ENCODE assay signal across 21 cellular contexts in genomic region chr9:82252116-82252515, GRCh38.
"Had no signal": no experiment of that assay in that cellular context is flagged by ENCODE, and none has a peak within 500 bp of the region (broad histone marks: within the 10 kb centered on the region; RNA-seq: fewer than 3 reads in every experiment).

No MANE protein-coding gene starts in this region.

- H3K4me1 Mint-ChIP-seq: naive thymus-derived CD4-positive, alpha-beta T cell; natural killer cell had no signal

- H3K4me1 ChIP-seq: colonic mucosa, esophagus muscularis mucosa, heart right ventricle, left lung, lower lobe of right lung had no signal

- DNase-seq: colonic mucosa; cortex of kidney; dorsolateral prefrontal cortex; effector CD4-positive, alpha-beta T cell; effector memory CD4-positive, alpha-beta T cell; foreskin melanocyte; gastrocnemius medialis; glutamatergic neuron; head of caudate nucleus; heart right ventricle; hippocampal formation; left cardiac atrium; left lung; left ventricle myocardium superior; lower lobe of right lung; mesenchymal stem cell; midbrain; naive thymus-derived CD4-positive, alpha-beta T cell; natural killer cell had no signal

- H3K9me3 ChIP-seq: colonic mucosa, esophagus muscularis mucosa, gastrocnemius medialis, heart right ventricle, left lung, lower lobe of right lung had no signal

- H3K36me3 Mint-ChIP-seq: naive thymus-derived CD4-positive, alpha-beta T cell; natural killer cell had no signal

- H3K27ac Mint-ChIP-seq: dendritic cell treated with granulocyte-macrophage colony-stimulating factor and Interleukin-4, amounts not matched to agents 40 ng/mL and 50 ng/mL, for 4 days; naive thymus-derived CD4-positive, alpha-beta T cell; natural killer cell had no signal

- H3K9me3 Mint-ChIP-seq: dendritic cell treated with granulocyte-macrophage colony-stimulating factor and Interleukin-4, amounts not matched to agents 40 ng/mL and 50 ng/mL, for 4 days had no signal

- H3K36me3 ChIP-seq: colonic mucosa, esophagus muscularis mucosa, gastrocnemius medialis, heart right ventricle, left lung, lower lobe of right lung had no signal

- H3K27me3 ChIP-seq: colonic mucosa, esophagus muscularis mucosa, gastrocnemius medialis, heart right ventricle, left lung had no signal

- H3K27ac ChIP-seq: colonic mucosa, dorsolateral prefrontal cortex, esophagus muscularis mucosa, gastrocnemius medialis, heart right ventricle, left lung, lower lobe of right lung had no signal

- ATAC-seq: gastrocnemius medialis; heart right ventricle; left cardiac atrium; left lung; left ventricle myocardium superior; lower lobe of right lung; naive thymus-derived CD4-positive, alpha-beta T cell; natural killer cell had no signal

- H3K27me3 Mint-ChIP-seq: naive thymus-derived CD4-positive, alpha-beta T cell had no signal

- H3K4me3 ChIP-seq: colonic mucosa, dorsolateral prefrontal cortex, esophagus muscularis mucosa, gastrocnemius medialis, heart right ventricle, left lung, lower lobe of right lung had no signal

- H3K4me3 Mint-ChIP-seq: dendritic cell treated with granulocyte-macrophage colony-stimulating factor and Interleukin-4, amounts not matched to agents 40 ng/mL and 50 ng/mL, for 4 days; naive thymus-derived CD4-positive, alpha-beta T cell; natural killer cell had no signal
